17 cellular contexts compared by ENCODE assay signal in the genomic region with DNA sequence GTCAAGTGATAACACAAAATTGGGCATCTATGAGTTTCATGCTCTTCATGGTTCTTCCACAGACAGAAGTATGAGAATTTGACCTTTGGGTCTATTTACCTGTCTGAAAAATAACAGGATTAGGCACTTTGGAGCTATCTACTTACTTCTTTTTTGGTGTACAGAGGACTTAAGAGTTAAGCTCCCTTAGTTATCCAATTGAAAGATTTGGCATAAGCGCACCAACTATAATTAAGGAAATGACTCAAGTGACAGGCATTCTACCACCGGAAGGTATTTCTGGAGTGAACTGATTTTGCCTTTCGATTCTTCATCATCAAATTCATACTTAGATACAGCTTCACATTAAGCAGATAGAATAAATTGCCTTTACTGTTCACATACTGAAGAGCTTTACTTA. TPM values are rescaled to one million over a fixed set of nuclear protein-coding genes. Genes with fewer than 3 reads are reported as not detected.
DNase-seq lines count a peak whose midpoint lies in the region; ATAC-seq and TF ChIP-seq lines count a peak whose summit lies in the region.
"Had no signal": no experiment of that assay in that cellular context is flagged by ENCODE, and none has a peak within 500 bp of the region (broad histone marks: within the 10 kb centered on the region; RNA-seq: fewer than 3 reads in every experiment).

No MANE protein-coding gene starts in this region.

- peaks cover 12% of the 10 kb centered on the region for H3K4me1 ChIP-seq in osteoblast (ENCODE audit: insufficient read depth, low read length)

- no peak for TF ChIP-seq CTCF in osteoblast (IDR thresholded peaks at IDR 0.05; ENCODE audit: extremely low read depth, low read depth, low read length)

- no peaks in the 10 kb centered on the region for H4K20me1 ChIP-seq in osteoblast (ENCODE audit: insufficient read depth, low read length)

- peak overlapping the region; percentile 42 for H3K4me2 ChIP-seq in osteoblast (ENCODE audit: insufficient read depth, low read length)

- H3K4me3 ChIP-seq in osteoblast (ENCODE audit: insufficient read depth, low read length) = peak overlapping the region; percentile 20
- H3K4me3 ChIP-seq: esophagus muscularis mucosa had no signal

- no peaks in the 10 kb centered on the region for H3K36me3 ChIP-seq in osteoblast (ENCODE audit: insufficient read depth, low read length)
- H3K36me3 ChIP-seq: esophagus muscularis mucosa, neutrophil had no signal

- ATAC-seq in HG03432 (IDR thresholded peaks at IDR 0.05; ENCODE audit: unreplicated experiment) = no peak
- ATAC-seq: stimulated activated memory B cell treated with anti-CD40 and anti-IgM and Interleukin-4, amounts not matched to agents 10 μg/mL and 1 μg/mL and 100 μg/mL, for 72 hours had no signal

- peak overlapping the region; percentile 56 for H2AFZ ChIP-seq in osteoblast (ENCODE audit: low read length)

- no peaks in the 10 kb centered on the region for H3K79me2 ChIP-seq in osteoblast (ENCODE audit: insufficient read depth, low read length)

- no peaks in the 10 kb centered on the region for H3K27me3 ChIP-seq in osteoblast (ENCODE audit: insufficient read depth, low read length)
- H3K27me3 ChIP-seq: esophagus muscularis mucosa had no signal

- H3K9me3 ChIP-seq in osteoblast (ENCODE audit: low read depth, low read length) = no peaks in the 10 kb centered on the region
- H3K9me3 ChIP-seq: esophagus muscularis mucosa, neutrophil had no signal

- peak overlapping the region; percentile 24 for H3K27ac ChIP-seq in osteoblast (ENCODE audit: low read depth, low read length)
- H3K27ac ChIP-seq: neutrophil had no signal

- DNase-seq in GM03348 (ENCODE audit: low spot score) = peak; percentile 61
- DNase-seq in RKO (ENCODE audit: low spot score) = peak; percentile 60
- peak; percentile 55 for DNase-seq in fibroblast of gingiva (ENCODE audit: low read depth)
- no peak for DNase-seq in osteoblast (ENCODE audit: insufficient read length, low spot score, missing footprints)
- DNase-seq in T-helper 9 cell = no peak
- DNase-seq in NCI-H748 (lab: John Stamatoyannopoulos, UW; ENCODE audit: unreplicated experiment) = no peak
- no peak for DNase-seq in AML-193 (lab: John Stamatoyannopoulos, UW)
- DNase-seq: activated CD4-positive, CD25-positive, alpha-beta regulatory T cell; CD8-positive, alpha-beta memory T cell; H7; NCI-H1048; NCI-H69; stimulated activated CD4-positive, alpha-beta T cell treated with anti-CD3 and anti-CD28 coated beads, Interleukin-1b, Interleukin-23, amount 100 ng/mL, for 48 hours had no signal

RNA-seq across cellular contexts. Expression of gene IFIT5, which starts 43.9 kb away (rescaled TPM):
- total RNA-seq in osteoblast = 30.4 and 39.1 TPM in 2 replicates

Comparison
In these comparisons a context has a peak if more than half of its experiments do, and no peak if none do; other contexts are left out.
1. DNase-seq: peak in GM03348 (single experiment), RKO (single experiment) and fibroblast of gingiva (single experiment); none in osteoblast (single experiment), T-helper 9 cell (single experiment), NCI-H748 (single experiment) and AML-193 (0 of 2).